1 cellular context compared by ENCODE assay signal in the genomic region with DNA sequence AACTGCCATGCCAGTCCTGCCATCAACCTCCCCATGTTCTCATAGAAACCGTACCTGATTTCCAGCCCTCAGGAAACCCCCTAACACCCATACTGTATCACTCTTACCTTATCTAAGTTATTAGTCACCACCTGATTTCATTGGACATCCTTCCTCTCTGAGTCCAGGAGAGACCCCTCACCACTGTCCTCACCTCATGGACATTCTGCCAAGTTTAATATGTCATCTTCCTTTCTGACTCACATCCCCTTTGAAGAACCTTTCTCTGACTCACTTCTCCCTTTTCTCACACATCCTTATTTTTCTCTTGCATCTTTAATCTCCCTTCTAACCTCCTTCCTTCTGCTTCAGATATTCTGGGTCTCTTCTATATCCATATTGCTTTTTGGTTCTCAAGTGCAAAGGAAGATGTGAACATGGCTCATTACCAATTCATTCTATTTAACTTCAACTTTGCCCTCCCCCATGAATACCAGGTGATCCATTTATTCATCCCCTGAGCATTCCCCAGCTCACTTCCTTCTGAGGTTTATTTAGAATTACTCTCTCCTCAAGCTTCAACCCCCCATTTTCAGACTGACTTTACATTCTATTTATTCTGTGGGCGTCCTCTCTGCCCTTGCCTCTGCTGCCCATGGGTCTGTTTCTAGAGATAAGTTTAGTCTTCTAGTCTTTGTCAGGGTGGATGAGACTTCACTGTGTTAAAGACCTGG.
TF ChIP-seq lines count a peak whose summit lies in the region.

No MANE protein-coding gene starts in this region.

TF ChIP-seq in GM23338, 12 proteins besides CTCF, POLR2A, EP300 and RAD21 (continued from another document):
- no peak for TF ChIP-seq ZNF331 (CRISPR knock-in tag; IDR thresholded peaks at IDR 0.05; ENCODE audit: low read depth)
